In genomic region chr4:38926917-38927316, GRCh38 we compare ENCODE assay signal across 18 cellular contexts.
"Had no signal": no experiment of that assay in that cellular context is flagged by ENCODE, and none has a peak within 500 bp of the region (broad histone marks: within the 10 kb centered on the region; RNA-seq: fewer than 3 reads in every experiment).

No MANE protein-coding gene starts in this region.

- H3K4me1 ChIP-seq: body of pancreas, colonic mucosa, gastrocnemius medialis, parathyroid adenoma, tibial artery, uterus had no signal

- H3K27ac Mint-ChIP-seq: activated naive CD8-positive, alpha-beta T cell treated with anti-CD3 and anti-CD28 coated beads, Interleukin-2, amount 10 ng/mL, durations not matched to agents 7 days and 5 days; stimulated activated memory B cell treated with anti-CD40 and anti-IgM and Interleukin-4, amounts not matched to agents 10 μg/mL and 1 μg/mL and 100 μg/mL, for 72 hours; T-helper 1 cell treated with Interleukin-12 subunit alpha and Interleukin-12 subunit beta and Interleukin-4 antibody, amounts not matched to agents 30 μg/mL and 1 μg/mL, for 36 hours had no signal

- DNase-seq: activated CD4-positive, alpha-beta T cell treated with anti-CD3 and anti-CD28 coated beads, Interleukin-2, amount 50 U/mL, for 48 hours; activated naive CD8-positive, alpha-beta T cell treated with anti-CD3 and anti-CD28 coated beads, Interleukin-2, amount 10 ng/mL, durations not matched to agents 7 days and 5 days; body of pancreas; central memory CD4-positive, alpha-beta T cell; colonic mucosa; erythroblast; gastrocnemius medialis; head of caudate nucleus; left ventricle myocardium inferior; mammary epithelial cell; spleen; stimulated activated CD4-positive, alpha-beta T cell treated with anti-CD3 and anti-CD28 coated beads, Interleukin-4, amount 100 ng/mL, for 4 hours; tibial artery; uterus had no signal

- H3K27ac ChIP-seq: body of pancreas, colonic mucosa, gastrocnemius medialis, left ventricle myocardium inferior, neutrophil, parathyroid adenoma, spleen, tibial artery, uterus had no signal

- H3K9me3 Mint-ChIP-seq: activated naive CD8-positive, alpha-beta T cell treated with anti-CD3 and anti-CD28 coated beads, Interleukin-2, amount 10 ng/mL, durations not matched to agents 7 days and 5 days; stimulated activated memory B cell treated with anti-CD40 and anti-IgM and Interleukin-4, amounts not matched to agents 10 μg/mL and 1 μg/mL and 100 μg/mL, for 72 hours; T-helper 1 cell treated with Interleukin-12 subunit alpha and Interleukin-12 subunit beta and Interleukin-4 antibody, amounts not matched to agents 30 μg/mL and 1 μg/mL, for 36 hours had no signal

- H3K4me3 ChIP-seq: body of pancreas, colonic mucosa, gastrocnemius medialis, left ventricle myocardium inferior, spleen, tibial artery, uterus had no signal

- H3K9me3 ChIP-seq: body of pancreas, colonic mucosa, gastrocnemius medialis, left ventricle myocardium inferior, neutrophil, spleen, tibial artery, uterus had no signal

- H3K27me3 Mint-ChIP-seq: stimulated activated memory B cell treated with anti-CD40 and anti-IgM and Interleukin-4, amounts not matched to agents 10 μg/mL and 1 μg/mL and 100 μg/mL, for 72 hours had no signal

- H3K36me3 Mint-ChIP-seq: activated naive CD8-positive, alpha-beta T cell treated with anti-CD3 and anti-CD28 coated beads, Interleukin-2, amount 10 ng/mL, durations not matched to agents 7 days and 5 days had no signal

- H3K27me3 ChIP-seq: body of pancreas, colonic mucosa, gastrocnemius medialis, neutrophil, spleen, tibial artery, uterus had no signal

- H3K4me3 Mint-ChIP-seq: activated naive CD8-positive, alpha-beta T cell treated with anti-CD3 and anti-CD28 coated beads, Interleukin-2, amount 10 ng/mL, durations not matched to agents 7 days and 5 days; stimulated activated memory B cell treated with anti-CD40 and anti-IgM and Interleukin-4, amounts not matched to agents 10 μg/mL and 1 μg/mL and 100 μg/mL, for 72 hours; T-helper 1 cell treated with Interleukin-12 subunit alpha and Interleukin-12 subunit beta and Interleukin-4 antibody, amounts not matched to agents 30 μg/mL and 1 μg/mL, for 36 hours had no signal

- H3K36me3 ChIP-seq: neutrophil, uterus had no signal

- H3K4me1 Mint-ChIP-seq: activated naive CD8-positive, alpha-beta T cell treated with anti-CD3 and anti-CD28 coated beads, Interleukin-2, amount 10 ng/mL, durations not matched to agents 7 days and 5 days had no signal
